8 cellular contexts compared by ENCODE assay signal in genomic region chr15:101723161-101723873, GRCh38. TPM values are rescaled to one million over a fixed set of nuclear protein-coding genes. Genes with fewer than 3 reads are reported as not detected.
DNase-seq lines count a peak whose midpoint lies in the region; ATAC-seq lines count a peak whose summit lies in the region.

No MANE protein-coding gene starts in this region.

- peak overlapping the region; percentile 84 for H3K27ac ChIP-seq in layer of hippocampus (ENCODE audit: low read depth, low read length)

- DNase-seq in AML-193 (lab: John Stamatoyannopoulos, UW) (peak; percentile 16 to 34), RPMI7951 (ENCODE audit: low read depth) (peak; percentile 59), astrocyte of the hippocampus (ENCODE audit: low read depth, low spot score) (peak; percentile 34), Ammon's horn (ENCODE audit: low spot score) (no peak)
- peak; percentile 12 to 21 for DNase-seq in stimulated activated CD8-positive, alpha-beta memory T cell treated with anti-CD3 and anti-CD28 coated beads, Interleukin-7, amount 100 ng/mL, for 4 hours (ENCODE audit: low read depth in 2 of 2)

- no peaks in the 10 kb centered on the region for H3K27me3 ChIP-seq in layer of hippocampus (ENCODE audit: control insufficient read depth, insufficient read depth, low read length)

- ATAC-seq in GM18520 (IDR thresholded peaks at IDR 0.05; ENCODE audit: unreplicated experiment) (peak; percentile 28), HG03135 (IDR thresholded peaks at IDR 0.05; ENCODE audit: unreplicated experiment) (peak; percentile 44)

RNA-seq across cellular contexts. Expression of gene TARS3, which starts 1.0 kb away (rescaled TPM):
- 10.7 and 12.1 TPM in 2 replicates for total RNA-seq in RPMI7951 (2014; rRNA removed; shearing (Covaris generic))
